ENCODE assay signal across 1 cellular context in genomic region chr1:223886516-223886921, GRCh38.
A peak's percentile ranks its signal among the peaks of the same experiment; 100 is the strongest.
TF ChIP-seq lines count a peak whose summit lies in the region.

No MANE protein-coding gene starts in this region.

TF ChIP-seq in HepG2, 621 proteins besides CTCF, POLR2A, EP300 and RAD21 (continued from another document and continues in another):
- TF ChIP-seq ZNF407 (CRISPR knock-in tag; IDR thresholded peaks at IDR 0.05; ENCODE audit: not compliant biosample characterization) (no peak), BCL6 (CRISPR knock-in tag; IDR thresholded peaks at IDR 0.05) (peak; percentile 82), SP2 (CRISPR knock-in tag; IDR thresholded peaks at IDR 0.05) (no peak), XBP1 (CRISPR knock-in tag; IDR thresholded peaks at IDR 0.05) (no peak), ZNF609 (CRISPR knock-in tag; IDR thresholded peaks at IDR 0.05; ENCODE audit: borderline replicate concordance) (peak; percentile 97), PHF5A (CRISPR knock-in tag; IDR thresholded peaks at IDR 0.05; ENCODE audit: low read depth, unreplicated experiment) (peak; percentile 58), POLR2AphosphoS2 (IDR thresholded peaks at IDR 0.05; ENCODE audit: low read depth, low read length) (no peak), SUZ12 (IDR thresholded peaks at IDR 0.05; ENCODE audit: low read depth, low read length) (no peak), TBX2 (CRISPR knock-in tag; IDR thresholded peaks at IDR 0.05; ENCODE audit: borderline replicate concordance) (peak; percentile 83), RFXANK (CRISPR knock-in tag; IDR thresholded peaks at IDR 0.05) (no peak), ELF1 (CRISPR knock-in tag; IDR thresholded peaks at IDR 0.05) (no peak), NRL (CRISPR knock-in tag; IDR thresholded peaks at IDR 0.05; ENCODE audit: borderline replicate concordance) (no peak), AKAP8 (CRISPR knock-in tag; IDR thresholded peaks at IDR 0.05) (no peak), FOXO1 (CRISPR knock-in tag; IDR thresholded peaks at IDR 0.05) (peak; percentile 92; the same call in 1 of the 2 replicates), ZNF543 (CRISPR knock-in tag; IDR thresholded peaks at IDR 0.05) (no peak), ZFP36 (IDR thresholded peaks at IDR 0.05; ENCODE audit: borderline replicate concordance, low read depth, low read length, partially characterized antibody) (no peak), FOXM1 (CRISPR knock-in tag; IDR thresholded peaks at IDR 0.05) (no peak)
- TF ChIP-seq, protein P1, sequence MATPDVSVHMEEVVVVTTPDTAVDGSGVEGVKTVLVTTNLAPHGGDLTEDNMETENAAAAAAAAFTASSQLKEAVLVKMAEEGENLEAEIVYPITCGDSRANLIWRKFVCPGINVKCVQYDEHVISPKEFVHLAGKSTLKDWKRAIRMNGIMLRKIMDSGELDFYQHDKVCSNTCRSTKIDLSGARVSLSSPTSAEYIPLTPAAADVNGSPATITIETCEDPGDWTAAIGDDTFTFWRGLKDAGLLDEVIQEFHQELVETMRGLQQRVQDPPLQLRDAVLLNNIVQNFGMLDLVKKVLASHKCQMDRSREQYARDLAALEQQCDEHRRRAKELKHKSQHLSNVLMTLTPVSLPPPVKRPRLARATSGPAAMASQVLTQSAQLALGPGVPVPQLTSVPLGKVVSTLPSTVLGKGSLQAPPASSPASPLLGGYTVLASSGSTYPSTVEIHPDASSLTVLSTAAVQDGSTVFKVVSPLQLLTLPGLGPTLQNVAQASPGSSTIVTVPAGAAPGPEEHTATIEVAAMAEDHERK (CRISPR knock-in tag; IDR thresholded peaks at IDR 0.05; ENCODE audit: low read depth), result no peak
- TF ChIP-seq, protein P2, sequence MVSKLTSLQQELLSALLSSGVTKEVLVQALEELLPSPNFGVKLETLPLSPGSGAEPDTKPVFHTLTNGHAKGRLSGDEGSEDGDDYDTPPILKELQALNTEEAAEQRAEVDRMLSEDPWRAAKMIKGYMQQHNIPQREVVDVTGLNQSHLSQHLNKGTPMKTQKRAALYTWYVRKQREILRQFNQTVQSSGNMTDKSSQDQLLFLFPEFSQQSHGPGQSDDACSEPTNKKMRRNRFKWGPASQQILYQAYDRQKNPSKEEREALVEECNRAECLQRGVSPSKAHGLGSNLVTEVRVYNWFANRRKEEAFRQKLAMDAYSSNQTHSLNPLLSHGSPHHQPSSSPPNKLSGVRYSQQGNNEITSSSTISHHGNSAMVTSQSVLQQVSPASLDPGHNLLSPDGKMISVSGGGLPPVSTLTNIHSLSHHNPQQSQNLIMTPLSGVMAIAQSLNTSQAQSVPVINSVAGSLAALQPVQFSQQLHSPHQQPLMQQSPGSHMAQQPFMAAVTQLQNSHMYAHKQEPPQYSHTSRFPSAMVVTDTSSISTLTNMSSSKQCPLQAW (CRISPR knock-in tag; IDR thresholded peaks at IDR 0.05), result peak; percentile 71
- TF ChIP-seq, protein P3, sequence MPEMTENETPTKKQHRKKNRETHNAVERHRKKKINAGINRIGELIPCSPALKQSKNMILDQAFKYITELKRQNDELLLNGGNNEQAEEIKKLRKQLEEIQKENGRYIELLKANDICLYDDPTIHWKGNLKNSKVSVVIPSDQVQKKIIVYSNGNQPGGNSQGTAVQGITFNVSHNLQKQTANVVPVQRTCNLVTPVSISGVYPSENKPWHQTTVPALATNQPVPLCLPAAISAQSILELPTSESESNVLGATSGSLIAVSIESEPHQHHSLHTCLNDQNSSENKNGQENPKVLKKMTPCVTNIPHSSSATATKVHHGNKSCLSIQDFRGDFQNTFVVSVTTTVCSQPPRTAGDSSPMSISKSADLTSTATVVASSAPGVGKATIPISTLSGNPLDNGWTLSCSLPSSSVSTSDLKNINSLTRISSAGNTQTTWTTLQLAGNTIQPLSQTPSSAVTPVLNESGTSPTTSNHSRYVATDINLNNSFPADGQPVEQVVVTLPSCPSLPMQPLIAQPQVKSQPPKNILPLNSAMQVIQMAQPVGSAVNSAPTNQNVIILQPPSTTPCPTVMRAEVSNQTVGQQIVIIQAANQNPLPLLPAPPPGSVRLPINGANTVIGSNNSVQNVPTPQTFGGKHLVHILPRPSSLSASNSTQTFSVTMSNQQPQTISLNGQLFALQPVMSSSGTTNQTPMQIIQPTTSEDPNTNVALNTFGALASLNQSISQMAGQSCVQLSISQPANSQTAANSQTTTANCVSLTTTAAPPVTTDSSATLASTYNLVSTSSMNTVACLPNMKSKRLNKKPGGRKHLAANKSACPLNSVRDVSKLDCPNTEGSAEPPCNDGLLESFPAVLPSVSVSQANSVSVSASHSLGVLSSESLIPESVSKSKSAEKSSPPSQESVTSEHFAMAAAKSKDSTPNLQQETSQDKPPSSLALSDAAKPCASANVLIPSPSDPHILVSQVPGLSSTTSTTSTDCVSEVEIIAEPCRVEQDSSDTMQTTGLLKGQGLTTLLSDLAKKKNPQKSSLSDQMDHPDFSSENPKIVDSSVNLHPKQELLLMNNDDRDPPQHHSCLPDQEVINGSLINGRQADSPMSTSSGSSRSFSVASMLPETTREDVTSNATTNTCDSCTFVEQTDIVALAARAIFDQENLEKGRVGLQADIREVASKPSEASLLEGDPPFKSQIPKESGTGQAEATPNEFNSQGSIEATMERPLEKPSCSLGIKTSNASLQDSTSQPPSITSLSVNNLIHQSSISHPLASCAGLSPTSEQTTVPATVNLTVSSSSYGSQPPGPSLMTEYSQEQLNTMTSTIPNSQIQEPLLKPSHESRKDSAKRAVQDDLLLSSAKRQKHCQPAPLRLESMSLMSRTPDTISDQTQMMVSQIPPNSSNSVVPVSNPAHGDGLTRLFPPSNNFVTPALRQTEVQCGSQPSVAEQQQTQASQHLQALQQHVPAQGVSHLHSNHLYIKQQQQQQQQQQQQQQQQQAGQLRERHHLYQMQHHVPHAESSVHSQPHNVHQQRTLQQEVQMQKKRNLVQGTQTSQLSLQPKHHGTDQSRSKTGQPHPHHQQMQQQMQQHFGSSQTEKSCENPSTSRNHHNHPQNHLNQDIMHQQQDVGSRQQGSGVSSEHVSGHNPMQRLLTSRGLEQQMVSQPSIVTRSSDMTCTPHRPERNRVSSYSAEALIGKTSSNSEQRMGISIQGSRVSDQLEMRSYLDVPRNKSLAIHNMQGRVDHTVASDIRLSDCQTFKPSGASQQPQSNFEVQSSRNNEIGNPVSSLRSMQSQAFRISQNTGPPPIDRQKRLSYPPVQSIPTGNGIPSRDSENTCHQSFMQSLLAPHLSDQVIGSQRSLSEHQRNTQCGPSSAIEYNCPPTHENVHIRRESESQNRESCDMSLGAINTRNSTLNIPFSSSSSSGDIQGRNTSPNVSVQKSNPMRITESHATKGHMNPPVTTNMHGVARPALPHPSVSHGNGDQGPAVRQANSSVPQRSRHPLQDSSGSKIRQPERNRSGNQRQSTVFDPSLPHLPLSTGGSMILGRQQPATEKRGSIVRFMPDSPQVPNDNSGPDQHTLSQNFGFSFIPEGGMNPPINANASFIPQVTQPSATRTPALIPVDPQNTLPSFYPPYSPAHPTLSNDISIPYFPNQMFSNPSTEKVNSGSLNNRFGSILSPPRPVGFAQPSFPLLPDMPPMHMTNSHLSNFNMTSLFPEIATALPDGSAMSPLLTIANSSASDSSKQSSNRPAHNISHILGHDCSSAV (CRISPR knock-in tag; IDR thresholded peaks at IDR 0.05; ENCODE audit: borderline replicate concordance), result no peak
- TF ChIP-seq, protein P4, sequence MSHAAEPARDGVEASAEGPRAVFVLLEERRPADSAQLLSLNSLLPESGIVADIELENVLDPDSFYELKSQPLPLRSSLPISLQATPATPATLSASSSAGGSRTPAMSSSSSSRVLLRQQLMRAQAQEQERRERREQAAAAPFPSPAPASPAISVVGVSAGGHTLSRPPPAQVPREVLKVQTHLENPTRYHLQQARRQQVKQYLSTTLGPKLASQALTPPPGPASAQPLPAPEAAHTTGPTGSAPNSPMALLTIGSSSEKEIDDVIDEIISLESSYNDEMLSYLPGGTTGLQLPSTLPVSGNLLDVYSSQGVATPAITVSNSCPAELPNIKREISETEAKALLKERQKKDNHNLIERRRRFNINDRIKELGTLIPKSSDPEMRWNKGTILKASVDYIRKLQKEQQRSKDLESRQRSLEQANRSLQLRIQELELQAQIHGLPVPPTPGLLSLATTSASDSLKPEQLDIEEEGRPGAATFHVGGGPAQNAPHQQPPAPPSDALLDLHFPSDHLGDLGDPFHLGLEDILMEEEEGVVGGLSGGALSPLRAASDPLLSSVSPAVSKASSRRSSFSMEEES (CRISPR knock-in tag; IDR thresholded peaks at IDR 0.05), result peak; percentile 89
- TF ChIP-seq, protein P5, sequence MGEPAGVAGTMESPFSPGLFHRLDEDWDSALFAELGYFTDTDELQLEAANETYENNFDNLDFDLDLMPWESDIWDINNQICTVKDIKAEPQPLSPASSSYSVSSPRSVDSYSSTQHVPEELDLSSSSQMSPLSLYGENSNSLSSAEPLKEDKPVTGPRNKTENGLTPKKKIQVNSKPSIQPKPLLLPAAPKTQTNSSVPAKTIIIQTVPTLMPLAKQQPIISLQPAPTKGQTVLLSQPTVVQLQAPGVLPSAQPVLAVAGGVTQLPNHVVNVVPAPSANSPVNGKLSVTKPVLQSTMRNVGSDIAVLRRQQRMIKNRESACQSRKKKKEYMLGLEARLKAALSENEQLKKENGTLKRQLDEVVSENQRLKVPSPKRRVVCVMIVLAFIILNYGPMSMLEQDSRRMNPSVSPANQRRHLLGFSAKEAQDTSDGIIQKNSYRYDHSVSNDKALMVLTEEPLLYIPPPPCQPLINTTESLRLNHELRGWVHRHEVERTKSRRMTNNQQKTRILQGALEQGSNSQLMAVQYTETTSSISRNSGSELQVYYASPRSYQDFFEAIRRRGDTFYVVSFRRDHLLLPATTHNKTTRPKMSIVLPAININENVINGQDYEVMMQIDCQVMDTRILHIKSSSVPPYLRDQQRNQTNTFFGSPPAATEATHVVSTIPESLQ (CRISPR knock-in tag; conservative IDR thresholded peaks at IDR 0.05), result no peak
